ENCODE assay signal across 15 cellular contexts in genomic region chr5:14400085-14400484, GRCh38.
DNase-seq lines count a peak whose midpoint lies in the region; ATAC-seq, FAIRE-seq and TF ChIP-seq lines count a peak whose summit lies in the region.
"Had no signal": no experiment of that assay in that cellular context is flagged by ENCODE, and none has a peak within 500 bp of the region (broad histone marks: within the 10 kb centered on the region; RNA-seq: fewer than 3 reads in every experiment).

No MANE protein-coding gene starts in this region.

- H3K4ac ChIP-seq in IMR-90 (ENCODE audit: low read depth, low read length), result no peak overlapping the region

- no peak overlapping the region for H4K91ac ChIP-seq in IMR-90 (ENCODE audit: insufficient read depth, low read depth, low read length)

- H3K4me1 ChIP-seq in IMR-90 (ENCODE audit: control insufficient read depth, insufficient read depth, low read length), result peaks cover 36% of the 10 kb centered on the region

- no peak overlapping the region for H2AFZ ChIP-seq in IMR-90 (replicated peaks; ENCODE audit: low read length, poor library complexity)

- in situ Hi-C loops in IMR-90 (cut with MboI; ENCODE audit: low sequenced_read_pairs), result loop anchor here (10.0 to 25.0 kb wide), 2 partner anchors 245 to 612 kb away; no protein-coding TSS in a partner anchor

- H3K27me3 ChIP-seq in IMR-90 (ENCODE audit: control insufficient read depth, insufficient read depth, low read length) (no peaks in the 10 kb centered on the region), bronchial epithelial cell (ENCODE audit: control insufficient read depth, insufficient read depth, low read length) (no peaks in the 10 kb centered on the region)
- H3K27me3 ChIP-seq: stomach had no signal

- H3K14ac ChIP-seq in IMR-90 (replicated peaks; ENCODE audit: low read depth, low read length), result no peak overlapping the region

- H3K23ac ChIP-seq in IMR-90 (ENCODE audit: low read depth, low read length), result no peak overlapping the region

- peak overlapping the region; percentile 65 for H2BK5ac ChIP-seq in IMR-90 (ENCODE audit: low read depth, low read length, poor library complexity, severe bottlenecking)

- H2BK20ac ChIP-seq in IMR-90 (ENCODE audit: low read depth, low read length), result no peak overlapping the region

- DNase-seq in AG10803 (ENCODE audit: low read depth), result peak; percentile 76
- DNase-seq in IMR-90, result peak; percentile 76
- DNase-seq in bronchial epithelial cell (ENCODE audit: low read depth), result peak; percentile 35
- DNase-seq in kidney tubule cell (ENCODE audit: low spot score), result peak; percentile 66
- no peak for DNase-seq in COLO668 (lab: John Stamatoyannopoulos, UW; ENCODE audit: unreplicated experiment)
- DNase-seq: activated effector memory CD4-positive, alpha-beta T cell treated with Interleukin-2 at 50 U/mL for 16 hours; CD4-positive, CD25-positive, alpha-beta regulatory T cell; lower lobe of right lung; NCI-H69; stimulated activated CD4-positive, alpha-beta T cell treated with anti-CD3 and anti-CD28 coated beads, Interleukin-4, amount 100 ng/mL, for 24 hours; stomach had no signal

- peaks cover 88% of the 10 kb centered on the region for H4K20me1 ChIP-seq in IMR-90 (ENCODE audit: insufficient read depth, low read length)

- no peak overlapping the region for H2BK15ac ChIP-seq in IMR-90 (ENCODE audit: low read depth, low read length)

- no peak for TF ChIP-seq POLR2A in IMR-90 (IDR thresholded peaks at IDR 0.05; ENCODE audit: low read depth, low read length)

- H4K5ac ChIP-seq in IMR-90 (ENCODE audit: low read depth, low read length), result no peak overlapping the region

- H4K8ac ChIP-seq in IMR-90 (ENCODE audit: low read depth in 2 of 2, low read length in 2 of 2), result peak overlapping the region in 1 of 2 experiments; percentile 83; a peak in 1 of 4 replicates

- peak; percentile 51 for ATAC-seq in IMR-90 (ENCODE audit: low read depth)
- ATAC-seq in GM21528 (IDR thresholded peaks at IDR 0.05; ENCODE audit: low FRiP score, unreplicated experiment), result no peak
- no peak for ATAC-seq in HG03342 (IDR thresholded peaks at IDR 0.05; ENCODE audit: unreplicated experiment)
- ATAC-seq in HG03139 (IDR thresholded peaks at IDR 0.05; ENCODE audit: unreplicated experiment), result no peak
- ATAC-seq: lower lobe of right lung had no signal

- dilution Hi-C loops in IMR-90 (cut with HindIII; ENCODE audit: low sequenced_read_pairs, unreplicated experiment), result no loop called here

- H3K4me2 ChIP-seq in IMR-90 (ENCODE audit: low read depth, low read length), result no peak overlapping the region

- no TSS peak for BruUV-seq in IMR-90 (replicated peaks; lab: Mats Ljungman, UMichigan)

- TF ChIP-seq RAD21 in IMR-90 (IDR thresholded peaks at IDR 0.05; ENCODE audit: low read length), result no peak

- H2AK5ac ChIP-seq in IMR-90 (ENCODE audit: low read depth, low read length), result no peak overlapping the region

- H3K18ac ChIP-seq in IMR-90 (ENCODE audit: low read depth, low read length), result no peak overlapping the region

- CTCF ChIA-PET in IMR-90 (lab: Yijun Ruan, JAX), result interaction anchor here (0.9 to 2.5 kb wide), 4 partner anchors 9 to 248 kb away, joined by 3 to 9 read pairs (median 3); no protein-coding TSS in a partner anchor

- H3K9me3 ChIP-seq in IMR-90 (ENCODE audit: control insufficient read depth, insufficient read depth, low read length), result no peaks in the 10 kb centered on the region
- H3K9me3 ChIP-seq: lower lobe of right lung, stomach had no signal

- no peak overlapping the region for H3K27ac ChIP-seq in IMR-90 (ENCODE audit: insufficient read depth, low read length)
- H3K27ac ChIP-seq: lower lobe of right lung, stomach had no signal

- H3K9me1 ChIP-seq in IMR-90 (ENCODE audit: insufficient read depth, low read length), result peaks cover 18% of the 10 kb centered on the region

- H2BK120ac ChIP-seq in IMR-90 (ENCODE audit: low read depth, low read length), result no peak overlapping the region

- peaks cover 57% of the 10 kb centered on the region for H3K36me3 ChIP-seq in IMR-90 (ENCODE audit: control insufficient read depth, insufficient read depth, low read length)
- H3K36me3 ChIP-seq in bronchial epithelial cell (ENCODE audit: control insufficient read depth, insufficient read depth, low read length), result peaks cover 11% of the 10 kb centered on the region

- no peak overlapping the region for H3K56ac ChIP-seq in IMR-90 (ENCODE audit: extremely low read depth, insufficient read depth, low read length)

- WGBS in IMR-90 (ENCODE audit: extremely low coverage in 2 of 2, insufficient read length in 1 of 2), 2 experiments, result no CpG with 5 or more reads among the region's 2 CpGs

- H3K4me3 ChIP-seq in AG10803 (ENCODE audit: low read length) (no peak overlapping the region), IMR-90 (ENCODE audit: insufficient read depth, low read depth, low read length) (no peak overlapping the region), bronchial epithelial cell (ENCODE audit: low read depth, low read length) (no peak overlapping the region)
- H3K4me3 ChIP-seq: lower lobe of right lung, stomach had no signal

- POLR2A ChIA-PET in IMR-90 (lab: Charles Lee; ENCODE audit: unreplicated experiment), result no interaction called here

- H3K9ac ChIP-seq in IMR-90 (ENCODE audit: low read depth, low read length), result no peak overlapping the region

- FAIRE-seq in bronchial epithelial cell (lab: Jason Lieb, UNC), result no peak
- FAIRE-seq: colon had no signal

- intact Hi-C loops in IMR-90 (cut with micrococcal nuclease), result no loop called here

- no peak overlapping the region for H2AK9ac ChIP-seq in IMR-90 (replicated peaks; ENCODE audit: low read depth, low read length, poor library complexity)

- H3K79me1 ChIP-seq in IMR-90 (ENCODE audit: low read depth in 1 of 2, low read length in 2 of 2), result peaks cover 37 to 78% of the 10 kb centered on the region in 2 experiments

- TF ChIP-seq CTCF in AG10803 (conservative IDR thresholded peaks at IDR 0.05; ENCODE audit: low read length) (no peak), IMR-90 (conservative IDR thresholded peaks at IDR 0.05; ENCODE audit: low read depth, low read length) (no peak), bronchial epithelial cell (IDR thresholded peaks at IDR 0.05; ENCODE audit: insufficient read depth, low read length, severe bottlenecking) (no peak)

TF ChIP-seq in IMR-90, 13 proteins besides CTCF, POLR2A, EP300 and RAD21:
- TF ChIP-seq FOS (IDR thresholded peaks at IDR 0.05; ENCODE audit: low read depth, low read length) (0 out of 2 replicates have a peak, but pooled peaks have one; percentile 43), CHD1 (IDR thresholded peaks at IDR 0.05; ENCODE audit: low read depth, low read length) (0 out of 2 replicates have a peak, but pooled peaks have one; percentile 37), RCOR1 (IDR thresholded peaks at IDR 0.05; ENCODE audit: insufficient replicate concordance, low read length) (no peak), MXI1 (IDR thresholded peaks at IDR 0.05; ENCODE audit: borderline replicate concordance, low read depth, low read length) (no peak), MAFK (IDR thresholded peaks at IDR 0.05; ENCODE audit: low read depth, low read length) (0 out of 2 replicates have a peak, but pooled peaks have one; percentile 29)
